Comparison of ENCODE assay signal across 27 cellular contexts in the genomic region with DNA sequence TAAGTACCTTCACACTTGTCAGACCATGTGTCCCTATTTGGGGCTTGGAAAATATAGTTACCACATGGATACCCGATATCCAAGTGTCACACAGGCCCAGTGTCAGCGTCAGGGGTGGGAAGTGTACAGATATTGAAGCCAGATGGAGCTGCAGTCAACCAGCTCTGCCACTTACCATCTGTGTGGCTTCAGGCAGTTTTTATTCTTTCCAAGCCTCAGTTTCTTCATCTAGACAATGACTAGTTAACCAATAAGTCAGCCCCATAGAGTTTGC.
A peak's percentile ranks its signal among the peaks of the same experiment; 100 is the strongest.
DNase-seq lines count a peak whose midpoint lies in the region; ATAC-seq and TF ChIP-seq lines count a peak whose summit lies in the region.
"Had no signal": no experiment of that assay in that cellular context is flagged by ENCODE, and none has a peak within 500 bp of the region (broad histone marks: within the 10 kb centered on the region; RNA-seq: fewer than 3 reads in every experiment).

No MANE protein-coding gene starts in this region.

- H3K27ac ChIP-seq in skeletal muscle tissue (ENCODE audit: low read depth, low read length) (peak overlapping the region; percentile 79), prostate gland (no peak overlapping the region)
- H3K27ac ChIP-seq: PC-9 had no signal

- ATAC-seq in left ventricle myocardium superior = peak; percentile 31
- no peak for ATAC-seq in left lobe of liver
- ATAC-seq: HCT116, HepG2 had no signal

- TF ChIP-seq CTCF in prostate gland (IDR thresholded peaks at IDR 0.05) = no peak

- H3K4me3 ChIP-seq in skeletal muscle tissue (ENCODE audit: low read length in 3 of 3) (no peak overlapping the region), prostate gland (no peak overlapping the region)
- H3K4me3 ChIP-seq: MG63, PC-9 had no signal

- TF ChIP-seq POLR2A in prostate gland (IDR thresholded peaks at IDR 0.05) = no peak

- peak overlapping the region in 1 of 3 donors; percentile 24 for H3K9ac ChIP-seq in skeletal muscle tissue (ENCODE audit: low read depth in 1 of 3, low read length in 3 of 3)

- DNase-seq in left ventricle myocardium superior (no peak), cardiac septum (ENCODE audit: low spot score) (no peak), NCI-H2171 (lab: John Stamatoyannopoulos, UW) (peak; percentile 33), left lobe of liver (ENCODE audit: low spot score) (peak; percentile 11), CD1c-positive myeloid dendritic cell (ENCODE audit: extremely low spot score) (no peak), prostate gland (ENCODE audit: low spot score) (no peak), COR-L47 (lab: John Stamatoyannopoulos, UW) (no peak)
- DNase-seq: CD4-positive, alpha-beta T cell; DMS79 treated with DMSO at 0.1 percent for 48 hours; GF-D8; KG1; MG63; NCI-H1048; NCI-H1417; NCI-H1694; NCI-H2029 treated with DMSO at 0.1 percent for 48 hours; NCI-H345; NCI-H510A treated with DMSO at 0.1 percent for 48 hours; NCI-H774; NK-92 treated with Interleukin-12 subunit alpha and Interleukin-12 subunit beta, amount 100 ng/mL, for 24 hours; PC-9; RPMI8226; SHP77; T-helper 1 cell had no signal

- WGBS in prostate gland = 91% methylated on average over 2 of the region's 2 CpGs

- H3K36me3 ChIP-seq in skeletal muscle tissue (ENCODE audit: control insufficient read depth in 3 of 3, insufficient read depth in 3 of 3, low read length in 3 of 3) (no peaks in the 10 kb centered on the region), prostate gland (no peaks in the 10 kb centered on the region)
- H3K36me3 ChIP-seq: MG63 had no signal

- intact Hi-C loops in left ventricle myocardium superior (cut with micrococcal nuclease) (no loop called here), cardiac septum (cut with DNase I) (no loop called here), prostate gland (cut with DNase I) (no loop called here)

- no peaks in the 10 kb centered on the region for H3K27me3 ChIP-seq in skeletal muscle tissue (ENCODE audit: control insufficient read depth in 3 of 3, insufficient read depth in 3 of 3, low read length in 3 of 3)
- H3K27me3 ChIP-seq in prostate gland (replicated peaks; ENCODE audit: insufficient read depth) = no peaks in the 10 kb centered on the region
- H3K27me3 ChIP-seq: MG63 had no signal

- H3K9me3 ChIP-seq in skeletal muscle tissue (ENCODE audit: control insufficient read depth in 3 of 3, low read length in 3 of 3) = no peaks in the 10 kb centered on the region
- no peaks in the 10 kb centered on the region for H3K9me3 ChIP-seq in prostate gland

- peaks cover 25 to 43% (median 39%) of the 10 kb centered on the region in 3 donors for H3K4me1 ChIP-seq in skeletal muscle tissue (ENCODE audit: control insufficient read depth in 3 of 3, insufficient read depth in 3 of 3, low read length in 3 of 3)
- no peaks in the 10 kb centered on the region for H3K4me1 ChIP-seq in prostate gland (replicated peaks)

Comparison
In these comparisons a context has a peak if more than half of its experiments do, and no peak if none do; other contexts are left out.
1. DNase-seq: peak in NCI-H2171 (single experiment) and left lobe of liver (single experiment); none in left ventricle myocardium superior (single experiment), cardiac septum (single experiment), CD1c-positive myeloid dendritic cell (single experiment), prostate gland (single experiment) and COR-L47 (single experiment).